Comparison of ENCODE assay signal across 25 cellular contexts in the genomic region with DNA sequence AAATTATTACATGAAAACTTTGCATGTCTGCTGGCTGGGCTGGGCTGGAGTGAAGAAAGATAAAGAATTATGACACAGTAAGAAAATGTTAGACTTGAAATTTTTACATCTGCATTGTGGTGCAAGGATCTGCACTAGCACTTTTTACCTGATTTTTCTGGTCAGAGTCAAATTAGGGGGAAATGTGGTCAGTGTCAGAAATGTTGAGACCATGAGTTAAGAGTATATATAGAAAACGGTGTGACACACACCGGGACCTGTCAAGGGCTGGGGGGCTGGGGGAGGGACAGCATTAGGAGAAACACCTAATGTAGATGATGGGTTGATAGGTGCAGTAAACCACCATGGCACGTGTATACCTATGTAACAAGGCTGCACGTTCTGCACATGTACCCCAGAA.
"Had no signal": no experiment of that assay in that cellular context is flagged by ENCODE, and none has a peak within 500 bp of the region (broad histone marks: within the 10 kb centered on the region; RNA-seq: fewer than 3 reads in every experiment).

No MANE protein-coding gene starts in this region.

- H3K27me3 ChIP-seq: ovary, stomach, suprapubic skin, tibial artery, uterus had no signal

- ATAC-seq: mucosa of descending colon; naive thymus-derived CD4-positive, alpha-beta T cell; natural killer cell treated with Interleukin-12 subunit alpha and Interleukin-12 subunit beta and Interleukin-15 and Interleukin-18, amount 100 ng/mL, for 72 hours; right cardiac atrium; sciatic nerve; stimulated activated naive B cell treated with anti-CD40 and anti-IgM and Interleukin-4, amounts not matched to agents 10 μg/mL and 1 μg/mL and 100 μg/mL, for 72 hours; stimulated activated naive CD8-positive, alpha-beta T cell treated with anti-CD3 and anti-CD28 coated beads, Interleukin-15, Interleukin-2, amounts not matched to agents 100 U/mL and 50 U/mL, for 24 hours had no signal

- DNase-seq: islet precursor cell; left ventricle myocardium inferior; midbrain; mucosa of descending colon; naive thymus-derived CD4-positive, alpha-beta T cell; ovary; retina; right cardiac atrium; stimulated activated CD4-positive, alpha-beta T cell treated with anti-CD3 and anti-CD28 coated beads, Interleukin-12 subunit alpha, Interleukin-12 subunit beta, amount 100 ng/mL, for 4 hours; stimulated activated CD4-positive, alpha-beta T cell treated with anti-CD3 and anti-CD28 coated beads, Interleukin-15, amount 100 ng/mL, for 24 hours; stimulated activated CD4-positive, alpha-beta T cell treated with anti-CD3 and anti-CD28 coated beads, Interleukin-2, amount 100 ng/mL, for 24 hours; stimulated activated CD4-positive, alpha-beta T cell treated with anti-CD3 and anti-CD28 coated beads, Interleukin-4, amount 100 ng/mL, for 1 hour; stimulated activated naive B cell treated with anti-CD40 and anti-IgM and Interleukin-4, amounts not matched to agents 10 μg/mL and 1 μg/mL and 100 μg/mL, for 72 hours; stimulated activated naive CD8-positive, alpha-beta T cell treated with anti-CD3 and anti-CD28 coated beads, Interleukin-15, Interleukin-2, amounts not matched to agents 100 U/mL and 50 U/mL, for 24 hours; stomach; tibial artery; trophoblast cell; uterus had no signal

- H3K36me3 ChIP-seq: left ventricle myocardium inferior, ovary, prostate gland, stomach, suprapubic skin, thoracic aorta, tibial artery, uterus had no signal

- H3K4me1 ChIP-seq: left ventricle myocardium inferior, prostate gland, suprapubic skin, tibial artery, uterus had no signal

- H3K27ac ChIP-seq: left ventricle myocardium inferior, ovary, prostate gland, skin epidermis, stomach, suprapubic skin, thoracic aorta, tibial artery, uterus had no signal

- H3K4me3 ChIP-seq: left ventricle myocardium inferior, lung, mucosa of descending colon, ovary, prostate gland, skin epidermis, stomach, suprapubic skin, thoracic aorta, tibial artery, uterus had no signal

- H3K9me3 ChIP-seq: mucosa of descending colon, ovary, prostate gland, suprapubic skin, thoracic aorta, uterus had no signal
